Comparison of ENCODE assay signal across 8 cellular contexts in the genomic region with DNA sequence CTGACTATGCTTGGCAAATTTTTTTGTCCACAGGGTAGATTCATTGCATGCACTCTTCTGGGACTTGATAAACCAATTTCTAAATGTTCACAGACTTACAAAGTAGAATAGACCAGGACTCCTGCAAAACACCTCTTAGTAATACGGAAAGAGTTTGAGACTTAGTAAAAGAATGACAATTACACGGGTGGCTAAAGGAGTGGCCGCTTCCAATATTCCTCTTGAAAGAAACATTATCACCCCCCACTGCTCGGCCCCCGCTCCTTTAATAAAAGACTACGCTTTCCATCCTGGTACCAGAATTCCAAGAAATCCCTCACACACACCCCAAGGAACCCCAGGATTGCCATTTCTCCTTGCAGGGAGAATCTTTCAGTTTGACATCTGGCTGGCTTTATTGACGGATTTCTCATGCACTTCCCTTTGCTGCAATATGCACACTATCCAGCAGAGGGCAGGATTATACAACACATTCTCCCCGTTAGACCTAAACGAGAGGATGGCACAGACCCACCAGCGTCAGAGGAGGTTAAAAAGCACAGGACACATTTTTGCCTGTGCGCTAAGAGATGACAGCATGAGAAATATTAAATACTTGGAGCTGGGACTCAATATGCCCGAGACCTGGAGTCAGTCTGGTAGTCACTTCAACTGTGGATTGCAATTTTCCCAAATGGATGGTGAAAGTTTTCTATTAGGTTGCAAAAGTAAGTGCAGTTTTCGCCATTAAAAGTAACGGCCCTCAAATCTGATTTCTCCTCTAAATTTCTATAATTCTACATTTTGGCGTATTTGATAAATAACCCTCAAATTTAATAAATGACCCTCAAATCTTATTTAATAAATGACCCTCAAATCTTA. TPM values are rescaled to one million over a fixed set of nuclear protein-coding genes. Genes with fewer than 3 reads are reported as not detected.
A peak's percentile ranks its signal among the peaks of the same experiment; 100 is the strongest.
DNase-seq lines count a peak whose midpoint lies in the region; ATAC-seq and TF ChIP-seq lines count a peak whose summit lies in the region.

No MANE protein-coding gene starts in this region.

- DNase-seq in 8988T: peak; percentile 35
- DNase-seq in HuH-7 (ENCODE audit: low spot score): peak; percentile 71
- peak; percentile 74 for DNase-seq in PC-3
- DNase-seq in activated T-cell treated with anti-CD3 and anti-CD28 coated beads, Interleukin-2, amount 50 U/mL, for 1 hour: peak; percentile 32
- peak; percentile 62 for DNase-seq in fibroblast of gingiva (ENCODE audit: low read depth)
- DNase-seq in stimulated activated naive CD8-positive, alpha-beta T cell treated with anti-CD3 and anti-CD28 coated beads, Interleukin-15, amount 100 ng/mL, for 72 hours: peak; percentile 54 to 57

- BruUV-seq in PC-3 (replicated peaks; lab: Mats Ljungman, UMichigan): no TSS peak

- no peaks in the 10 kb centered on the region for H3F3A ChIP-seq in PC-3 (ENCODE audit: low read length, unreplicated experiment)

- ATAC-seq in GM18498 (IDR thresholded peaks at IDR 0.05; ENCODE audit: unreplicated experiment) (peak; percentile 69), PC-3 (peak; percentile 59)
- ATAC-seq in stimulated activated naive CD8-positive, alpha-beta T cell treated with anti-CD3 and anti-CD28 coated beads, Interleukin-15, amount 100 ng/mL, for 72 hours: peak; percentile 73

- TF ChIP-seq CTCF in PC-3 (conservative IDR thresholded peaks at IDR 0.05; ENCODE audit: low read depth, low read length): peak; percentile 80
- peak; percentile 79 to 89 (median 86) for TF ChIP-seq CTCF in nephron (IDR thresholded peaks at IDR 0.05; ENCODE audit: unreplicated experiment in 3 of 3)

- POLR2A ChIA-PET in PC-3 (lab: Charles Lee; ENCODE audit: unreplicated experiment): no interaction called here

- no peak overlapping the region for H2AFZ ChIP-seq in PC-3 (ENCODE audit: low read length)

- no peaks in the 10 kb centered on the region for H3K4me1 Mint-ChIP-seq in nephron
- no peaks in the 10 kb centered on the region for H3K4me1 Mint-ChIP-seq in stimulated activated naive CD8-positive, alpha-beta T cell treated with anti-CD3 and anti-CD28 coated beads, Interleukin-15, amount 100 ng/mL, for 72 hours

- H3K79me2 ChIP-seq in PC-3 (ENCODE audit: low read length): no peaks in the 10 kb centered on the region

- H3K9ac ChIP-seq in PC-3 (ENCODE audit: low read length): no peak overlapping the region

- intact Hi-C loops in PC-3 (cut with micrococcal nuclease): loop anchor here (1.0 to 5.0 kb wide), 3 partner anchors 296 to 1927 kb away; partner anchors contain the start of genes MAF and WWOX

- no peak overlapping the region for H3K4me3 Mint-ChIP-seq in nephron
- no peak overlapping the region for H3K4me3 Mint-ChIP-seq in stimulated activated naive CD8-positive, alpha-beta T cell treated with anti-CD3 and anti-CD28 coated beads, Interleukin-15, amount 100 ng/mL, for 72 hours

- H3K4me2 ChIP-seq in PC-3 (ENCODE audit: low read length): no peak overlapping the region

- H3K27me3 Mint-ChIP-seq in nephron (ENCODE audit: low read depth): peaks cover 36% of the 10 kb centered on the region
- H3K27me3 Mint-ChIP-seq in stimulated activated naive CD8-positive, alpha-beta T cell treated with anti-CD3 and anti-CD28 coated beads, Interleukin-15, amount 100 ng/mL, for 72 hours: no peaks in the 10 kb centered on the region

- H3K27ac ChIP-seq in PC-3 (ENCODE audit: low read length): no peak overlapping the region

- no peaks in the 10 kb centered on the region for H3K9me2 ChIP-seq in PC-3 (replicated peaks; ENCODE audit: low read length)

- no peak overlapping the region for H3K27ac Mint-ChIP-seq in nephron
- no peak overlapping the region for H3K27ac Mint-ChIP-seq in stimulated activated naive CD8-positive, alpha-beta T cell treated with anti-CD3 and anti-CD28 coated beads, Interleukin-15, amount 100 ng/mL, for 72 hours

- H3K36me3 ChIP-seq in PC-3 (ENCODE audit: low read depth, low read length): no peaks in the 10 kb centered on the region; the same call in 1 of the 2 replicates

- no peaks in the 10 kb centered on the region for H3K9me3 Mint-ChIP-seq in nephron
- no peaks in the 10 kb centered on the region for H3K9me3 Mint-ChIP-seq in stimulated activated naive CD8-positive, alpha-beta T cell treated with anti-CD3 and anti-CD28 coated beads, Interleukin-15, amount 100 ng/mL, for 72 hours

- H4K20me1 ChIP-seq in PC-3 (ENCODE audit: low read length): no peaks in the 10 kb centered on the region

- H3K36me3 Mint-ChIP-seq in nephron (ENCODE audit: low read depth): no peaks in the 10 kb centered on the region

- 0 out of 2 replicates have a peak, but pooled peaks cover 10% of the 10 kb centered on the region for H3K27me3 ChIP-seq in PC-3 (ENCODE audit: low read length)

- CTCF ChIA-PET in PC-3 (lab: Charles Lee): no interaction called here

- H3K4me1 ChIP-seq in PC-3 (ENCODE audit: insufficient read depth, low read length): no peaks in the 10 kb centered on the region

- H3K4me3 ChIP-seq in PC-3 (ENCODE audit: low read length): no peak overlapping the region

- no peaks in the 10 kb centered on the region for H3K9me3 ChIP-seq in PC-3 (ENCODE audit: low read length)

RNA-seq across cellular contexts. Expression of gene NUDT7, which starts 46.6 kb away (rescaled TPM):
- total RNA-seq in PC-3 (2014; rRNA removed): not detected in 2 replicates
